ENCODE assay signal across 23 cellular contexts in the genomic region with DNA sequence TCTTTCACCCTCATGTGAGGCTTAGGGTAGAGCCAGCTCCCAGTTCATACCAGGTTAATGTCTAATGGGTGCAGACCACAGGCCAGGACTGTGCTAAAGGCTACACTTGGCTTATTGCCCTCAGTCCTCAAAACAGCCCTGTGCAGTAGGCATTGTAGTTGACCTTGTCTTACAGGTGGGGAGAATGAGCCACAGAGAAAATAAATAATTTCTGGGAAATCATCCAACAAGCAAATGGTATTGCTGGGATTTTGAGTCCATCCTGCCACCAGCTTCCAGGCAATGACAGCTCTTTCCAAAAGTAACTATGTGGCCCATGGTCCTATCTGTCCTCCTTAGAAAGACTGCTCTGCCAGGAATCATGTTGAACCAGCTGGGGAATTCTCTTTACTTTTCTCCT.
A peak's percentile ranks its signal among the peaks of the same experiment; 100 is the strongest.
DNase-seq lines count a peak whose midpoint lies in the region; FAIRE-seq and TF ChIP-seq lines count a peak whose summit lies in the region.
"Had no signal": no experiment of that assay in that cellular context is flagged by ENCODE, and none has a peak within 500 bp of the region (broad histone marks: within the 10 kb centered on the region; RNA-seq: fewer than 3 reads in every experiment).

No MANE protein-coding gene starts in this region.

- H3K27ac ChIP-seq in GM23248 = no peak overlapping the region
- H3K27ac ChIP-seq: transverse colon had no signal

- H3K9me3 ChIP-seq in GM23248 (ENCODE audit: low read depth) = no peaks in the 10 kb centered on the region
- H3K9me3 ChIP-seq: transverse colon had no signal

- no peak for TF ChIP-seq CTCF in LNCaP clone FGC (IDR thresholded peaks at IDR 0.05; ENCODE audit: control insufficient read depth, extremely low read depth, insufficient read depth)

- no peaks in the 10 kb centered on the region for H4K20me1 ChIP-seq in GM23248 (ENCODE audit: insufficient read depth)

- no peaks in the 10 kb centered on the region for H3K4me1 ChIP-seq in GM23248 (ENCODE audit: insufficient read depth)
- H3K4me1 ChIP-seq: transverse colon had no signal

- no peaks in the 10 kb centered on the region for H3K36me3 ChIP-seq in GM23248 (ENCODE audit: low read depth)
- H3K36me3 ChIP-seq: transverse colon had no signal

- peak; percentile 36 for FAIRE-seq in islet of Langerhans (lab: Jason Lieb, UNC)

- no peaks in the 10 kb centered on the region for H3K9me2 ChIP-seq in GM23248 (ENCODE audit: insufficient read depth)

- no peak overlapping the region for H3K4me3 ChIP-seq in LNCaP clone FGC (ENCODE audit: low read depth, low read length)
- H3K4me3 ChIP-seq in GM23248 = no peak overlapping the region
- H3K4me3 ChIP-seq: transverse colon had no signal

- in situ Hi-C loops in GM23248 (cut with MboI) = no loop called here

- H3K79me2 ChIP-seq in GM23248 (ENCODE audit: insufficient read depth) = no peaks in the 10 kb centered on the region

- H3K9ac ChIP-seq in GM23248 = no peak overlapping the region

- no peak overlapping the region for H2AFZ ChIP-seq in GM23248

- DNase-seq in COR-L47 (lab: John Stamatoyannopoulos, UW) (peak; percentile 68), LNCaP clone FGC (ENCODE audit: low read depth) (peak; percentile 69), NCI-H2196 treated with DMSO at 0.1 percent for 48 hours (lab: John Stamatoyannopoulos, UW; ENCODE audit: unreplicated experiment) (peak; percentile 50), DMS 273 (lab: John Stamatoyannopoulos, UW; ENCODE audit: unreplicated experiment) (no peak), GM23248 (no peak), NCI-H1436 (lab: John Stamatoyannopoulos, UW) (no peak)
- DNase-seq: activated CD4-positive, alpha-beta memory T cell treated with anti-CD3 and anti-CD28 coated beads, Interleukin-2, amount 10 ng/mL, durations not matched to agents 7 days and 5 days; activated CD4-positive, CD25-positive, alpha-beta regulatory T cell treated with anti-CD3 and anti-CD28 coated beads, Interleukin-2, amount 50 U/mL, for 72 hours; activated CD8-positive, alpha-beta memory T cell treated with anti-CD3 and anti-CD28 coated beads, Interleukin-2, amount 50 U/mL, for 4 hours; activated naive CD4-positive, alpha-beta T cell; DMS53; effector memory CD8-positive, alpha-beta T cell; GDM1; HCEC 1CT; Karpas-422; MV-4-11; NCI-H1930; NCI-H446; occipital lobe; stimulated activated CD4-positive, alpha-beta T cell treated with anti-CD3 and anti-CD28 coated beads, Interleukin-15, amount 100 ng/mL, for 24 hours; T-helper 17 cell; transverse colon had no signal

- H3K27me3 ChIP-seq in GM23248 (replicated peaks; ENCODE audit: insufficient read depth) = no peaks in the 10 kb centered on the region
- H3K27me3 ChIP-seq: transverse colon had no signal

- no peak overlapping the region for H3K4me2 ChIP-seq in GM23248 (ENCODE audit: unreplicated experiment)

- no peaks in the 10 kb centered on the region for H3F3A ChIP-seq in GM23248 (ENCODE audit: insufficient read depth)

Comparison
In these comparisons a context has a peak if more than half of its experiments do, and no peak if none do; other contexts are left out.
1. DNase-seq: peak in COR-L47 (single experiment), LNCaP clone FGC (single experiment) and NCI-H2196 treated with DMSO at 0.1 percent for 48 hours (single experiment); none in DMS 273 (single experiment), GM23248 (single experiment) and NCI-H1436 (single experiment).